ENCODE assay signal across 17 cellular contexts in the genomic region with DNA sequence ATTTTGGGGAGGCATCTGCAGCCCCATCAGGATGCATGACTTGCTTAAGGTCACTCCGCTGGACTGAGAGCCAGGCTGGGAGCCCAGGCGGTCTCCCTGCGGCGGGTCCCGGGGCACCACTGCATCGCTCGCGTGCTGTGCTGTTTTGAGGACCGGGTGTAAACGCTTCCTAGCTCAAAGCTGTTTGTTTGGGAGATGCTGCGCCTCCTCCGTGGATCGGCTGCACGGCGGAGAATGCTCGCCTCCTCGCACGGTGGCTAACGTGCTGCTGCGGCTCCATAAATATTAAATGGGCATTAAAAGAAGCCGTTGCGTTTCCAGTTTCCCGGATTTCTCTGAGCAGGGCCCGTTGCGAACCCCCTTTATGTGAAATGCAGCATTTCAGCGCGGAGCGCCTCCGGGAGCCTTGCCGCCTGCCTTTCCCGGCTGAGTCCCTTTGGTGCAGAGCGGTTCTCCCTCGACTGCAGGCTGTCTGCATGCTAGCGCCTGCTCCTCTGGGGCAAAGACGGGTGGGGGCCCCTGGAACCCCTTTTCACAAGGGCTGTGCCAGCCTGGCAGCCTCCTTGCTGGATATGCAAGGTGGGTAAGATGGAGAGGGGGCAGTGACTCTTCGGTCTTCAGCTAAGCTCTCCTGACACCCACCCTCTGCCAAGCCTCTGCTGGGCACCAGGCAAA. TPM values are rescaled to one million over a fixed set of nuclear protein-coding genes. Genes with fewer than 3 reads are reported as not detected.
DNase-seq lines count a peak whose midpoint lies in the region; ATAC-seq and TF ChIP-seq lines count a peak whose summit lies in the region.
"Had no signal": no experiment of that assay in that cellular context is flagged by ENCODE, and none has a peak within 500 bp of the region (broad histone marks: within the 10 kb centered on the region; RNA-seq: fewer than 3 reads in every experiment).

No MANE protein-coding gene starts in this region.

- H3K27ac Mint-ChIP-seq in activated CD8-positive, alpha-beta memory T cell treated with anti-CD3 and anti-CD28 coated beads, Interleukin-2, amount 10 ng/mL, durations not matched to agents 7 days and 5 days = no peak overlapping the region
- H3K27ac Mint-ChIP-seq: CD8-positive, alpha-beta memory T cell; GM23338; HFFc6 had no signal

- DNase-seq in Right ventricle myocardium superior = peak; percentile 30
- DNase-seq in left ventricle myocardium inferior = no peak
- no peak for DNase-seq in activated CD8-positive, alpha-beta memory T cell treated with anti-CD3 and anti-CD28 coated beads, Interleukin-2, amount 10 ng/mL, durations not matched to agents 7 days and 5 days
- DNase-seq in thyroid gland = no peak
- DNase-seq: 8988T; AML-193; Caco-2; CD8-positive, alpha-beta memory T cell; DND-41; GDM1; HCEC 1CT; HFFc6 had no signal

- no peak overlapping the region for H3K4me3 Mint-ChIP-seq in activated CD8-positive, alpha-beta memory T cell treated with anti-CD3 and anti-CD28 coated beads, Interleukin-2, amount 10 ng/mL, durations not matched to agents 7 days and 5 days
- H3K4me3 Mint-ChIP-seq: CD8-positive, alpha-beta memory T cell; GM23338; HFFc6 had no signal

- H3K4me1 ChIP-seq in left ventricle myocardium inferior (no peaks in the 10 kb centered on the region), thyroid gland (no peaks in the 10 kb centered on the region)
- H3K4me1 ChIP-seq: Caco-2 had no signal

- CTCF ChIA-PET in activated CD8-positive, alpha-beta memory T cell treated with anti-CD3 and anti-CD28 coated beads, Interleukin-2, amount 10 ng/mL, durations not matched to agents 7 days and 5 days (lab: Charles Lee) = no interaction called here

- no peaks in the 10 kb centered on the region for H3K9me3 ChIP-seq in left ventricle myocardium inferior (replicated peaks)
- no peaks in the 10 kb centered on the region for H3K9me3 ChIP-seq in thyroid gland
- H3K9me3 ChIP-seq: BLaER1, Caco-2 had no signal

- TF ChIP-seq CTCF in left ventricle myocardium inferior (IDR thresholded peaks at IDR 0.05; ENCODE audit: borderline replicate concordance) (no peak), thyroid gland (IDR thresholded peaks at IDR 0.05) (no peak)

- intact Hi-C loops in Right ventricle myocardium superior (cut with DNase I) = no loop called here
- intact Hi-C loops in left ventricle myocardium inferior (cut with micrococcal nuclease) = no loop called here
- intact Hi-C loops in thyroid gland (cut with DNase I) = no loop called here

- H3K27me3 Mint-ChIP-seq in activated CD8-positive, alpha-beta memory T cell treated with anti-CD3 and anti-CD28 coated beads, Interleukin-2, amount 10 ng/mL, durations not matched to agents 7 days and 5 days = peaks cover 11% of the 10 kb centered on the region

- H3K4me3 ChIP-seq in left ventricle myocardium inferior (no peak overlapping the region), thyroid gland (replicated peaks in 1 of 3) (no peak overlapping the region)
- H3K4me3 ChIP-seq: BLaER1, GM23338 had no signal

- H3K4me1 Mint-ChIP-seq in activated CD8-positive, alpha-beta memory T cell treated with anti-CD3 and anti-CD28 coated beads, Interleukin-2, amount 10 ng/mL, durations not matched to agents 7 days and 5 days = no peaks in the 10 kb centered on the region
- H3K4me1 Mint-ChIP-seq: CD8-positive, alpha-beta memory T cell had no signal

- no peak overlapping the region for H3K27ac ChIP-seq in left ventricle myocardium inferior (replicated peaks)
- H3K27ac ChIP-seq in cingulate gyrus (ENCODE audit: low read depth, low read length) = peak overlapping the region; percentile 65
- peak overlapping the region; percentile 38 for H3K27ac ChIP-seq in layer of hippocampus (ENCODE audit: low read depth, low read length)
- peak overlapping the region; percentile 80 for H3K27ac ChIP-seq in temporal lobe (ENCODE audit: low read depth, low read length)
- H3K27ac ChIP-seq in thyroid gland = no peak overlapping the region
- H3K27ac ChIP-seq: BLaER1 had no signal

- H3K9me3 Mint-ChIP-seq in activated CD8-positive, alpha-beta memory T cell treated with anti-CD3 and anti-CD28 coated beads, Interleukin-2, amount 10 ng/mL, durations not matched to agents 7 days and 5 days (ENCODE audit: low read depth) = no peaks in the 10 kb centered on the region
- H3K9me3 Mint-ChIP-seq: CD8-positive, alpha-beta memory T cell; GM23338; HFFc6 had no signal

- H3K36me3 Mint-ChIP-seq in activated CD8-positive, alpha-beta memory T cell treated with anti-CD3 and anti-CD28 coated beads, Interleukin-2, amount 10 ng/mL, durations not matched to agents 7 days and 5 days = no peaks in the 10 kb centered on the region
- H3K36me3 Mint-ChIP-seq: CD8-positive, alpha-beta memory T cell had no signal

- H3K36me3 ChIP-seq in left ventricle myocardium inferior (no peaks in the 10 kb centered on the region), thyroid gland (no peaks in the 10 kb centered on the region)
- H3K36me3 ChIP-seq: BLaER1 had no signal

- no peak for ATAC-seq in Right ventricle myocardium superior (ENCODE audit: poor library complexity)
- no peak for ATAC-seq in activated CD8-positive, alpha-beta memory T cell treated with anti-CD3 and anti-CD28 coated beads, Interleukin-2, amount 10 ng/mL, durations not matched to agents 7 days and 5 days
- ATAC-seq: GM23338 had no signal

- TF ChIP-seq POLR2A in thyroid gland (IDR thresholded peaks at IDR 0.05) = no peak

- 75 to 83% methylated on average over 21 to 36 of the region's 36 CpGs for WGBS in thyroid gland, 2 donors

- peaks cover 100% of the 10 kb centered on the region for H3K27me3 ChIP-seq in left ventricle myocardium inferior (ENCODE audit: low read depth)
- H3K27me3 ChIP-seq in layer of hippocampus (ENCODE audit: control insufficient read depth, insufficient read depth, low read length) = peaks cover 5% of the 10 kb centered on the region
- H3K27me3 ChIP-seq in thyroid gland = no peaks in the 10 kb centered on the region
- H3K27me3 ChIP-seq: BLaER1 had no signal

RNA-seq across cellular contexts. Expression of gene MPPED1, which starts 9.3 kb away (rescaled TPM):
- total RNA-seq in Right ventricle myocardium superior (not detected), left ventricle myocardium inferior (not detected), temporal lobe (339 TPM), thyroid gland (not detected)
- total RNA-seq in activated CD8-positive, alpha-beta memory T cell treated with anti-CD3 and anti-CD28 coated beads, Interleukin-2, amount 10 ng/mL, durations not matched to agents 7 days and 5 days = not detected
- total RNA-seq: Caco-2; CD8-positive, alpha-beta memory T cell; HFFc6 had no signal

Comparison
In these comparisons a context has a peak if more than half of its experiments do, and no peak if none do; other contexts are left out.
1. H3K27ac ChIP-seq: peak in cingulate gyrus (single experiment), layer of hippocampus (single experiment) and temporal lobe (single experiment); none in left ventricle myocardium inferior (single experiment) and thyroid gland (0 of 3).
2. RNA of gene MPPED1, which starts 9.3 kb away (total RNA-seq): 339 TPM in temporal lobe (single experiment); not detected in left ventricle myocardium inferior (single experiment), not detected in activated CD8-positive, alpha-beta memory T cell treated with anti-CD3 and anti-CD28 coated beads, Interleukin-2, amount 10 ng/mL, durations not matched to agents 7 days and 5 days, not detected in Right ventricle myocardium superior (single experiment) and not detected in thyroid gland; every median in the first group is over 100 times any median in the second.